1 cellular context compared by ENCODE assay signal in genomic region chr1:183551924-183552323, GRCh38.
TF ChIP-seq lines count a peak whose summit lies in the region.

No MANE protein-coding gene starts in this region.

TF ChIP-seq in GM23338, 12 proteins besides CTCF, POLR2A, EP300 and RAD21 (continued from another document):
- TF ChIP-seq, protein P1, sequence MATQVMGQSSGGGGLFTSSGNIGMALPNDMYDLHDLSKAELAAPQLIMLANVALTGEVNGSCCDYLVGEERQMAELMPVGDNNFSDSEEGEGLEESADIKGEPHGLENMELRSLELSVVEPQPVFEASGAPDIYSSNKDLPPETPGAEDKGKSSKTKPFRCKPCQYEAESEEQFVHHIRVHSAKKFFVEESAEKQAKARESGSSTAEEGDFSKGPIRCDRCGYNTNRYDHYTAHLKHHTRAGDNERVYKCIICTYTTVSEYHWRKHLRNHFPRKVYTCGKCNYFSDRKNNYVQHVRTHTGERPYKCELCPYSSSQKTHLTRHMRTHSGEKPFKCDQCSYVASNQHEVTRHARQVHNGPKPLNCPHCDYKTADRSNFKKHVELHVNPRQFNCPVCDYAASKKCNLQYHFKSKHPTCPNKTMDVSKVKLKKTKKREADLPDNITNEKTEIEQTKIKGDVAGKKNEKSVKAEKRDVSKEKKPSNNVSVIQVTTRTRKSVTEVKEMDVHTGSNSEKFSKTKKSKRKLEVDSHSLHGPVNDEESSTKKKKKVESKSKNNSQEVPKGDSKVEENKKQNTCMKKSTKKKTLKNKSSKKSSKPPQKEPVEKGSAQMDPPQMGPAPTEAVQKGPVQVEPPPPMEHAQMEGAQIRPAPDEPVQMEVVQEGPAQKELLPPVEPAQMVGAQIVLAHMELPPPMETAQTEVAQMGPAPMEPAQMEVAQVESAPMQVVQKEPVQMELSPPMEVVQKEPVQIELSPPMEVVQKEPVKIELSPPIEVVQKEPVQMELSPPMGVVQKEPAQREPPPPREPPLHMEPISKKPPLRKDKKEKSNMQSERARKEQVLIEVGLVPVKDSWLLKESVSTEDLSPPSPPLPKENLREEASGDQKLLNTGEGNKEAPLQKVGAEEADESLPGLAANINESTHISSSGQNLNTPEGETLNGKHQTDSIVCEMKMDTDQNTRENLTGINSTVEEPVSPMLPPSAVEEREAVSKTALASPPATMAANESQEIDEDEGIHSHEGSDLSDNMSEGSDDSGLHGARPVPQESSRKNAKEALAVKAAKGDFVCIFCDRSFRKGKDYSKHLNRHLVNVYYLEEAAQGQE (IDR thresholded peaks at IDR 0.05; ENCODE audit: unreplicated experiment), result no peak
- TF ChIP-seq NANOG (IDR thresholded peaks at IDR 0.05; ENCODE audit: borderline replicate concordance), result no peak
- TF ChIP-seq EZH2phosphoT487 (IDR thresholded peaks at IDR 0.05; ENCODE audit: unreplicated experiment), result no peak
- no peak for TF ChIP-seq STAT1 (IDR thresholded peaks at IDR 0.05; ENCODE audit: unreplicated experiment)
